Comparison of ENCODE assay signal across 33 cellular contexts in the genomic region with DNA sequence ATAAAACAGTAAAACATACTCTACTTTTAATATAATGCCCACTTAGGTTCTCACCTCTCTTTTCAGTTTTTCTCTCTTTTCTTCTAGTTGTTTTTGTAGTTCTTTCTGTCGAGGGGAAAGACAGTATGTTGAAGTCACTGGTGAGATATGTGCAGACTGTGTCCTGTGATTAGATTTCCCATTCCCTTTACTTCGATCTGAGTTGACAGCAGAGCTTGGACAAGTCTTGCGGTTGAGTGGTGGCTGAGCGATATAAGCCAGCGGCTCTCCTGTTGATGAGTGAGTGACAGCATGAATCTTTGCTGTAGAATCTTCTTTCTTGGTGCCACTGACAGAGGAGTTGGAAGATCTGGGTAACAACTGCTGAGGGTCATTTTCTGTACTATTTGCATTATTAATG. TPM values are rescaled to one million over a fixed set of nuclear protein-coding genes. Genes with fewer than 3 reads are reported as not detected.
"Had no signal": no experiment of that assay in that cellular context is flagged by ENCODE, and none has a peak within 500 bp of the region (broad histone marks: within the 10 kb centered on the region; RNA-seq: fewer than 3 reads in every experiment).

No MANE protein-coding gene starts in this region.

- H3K4me1 Mint-ChIP-seq: activated CD4-positive, alpha-beta T cell treated with anti-CD3 and anti-CD28 coated beads for 36 hours; activated CD4-positive, alpha-beta T cell treated with anti-CD3 and anti-CD28 coated beads, Interleukin-2, amount 10 ng/mL, durations not matched to agents 24 days and 14 days; activated CD8-positive, alpha-beta memory T cell treated with anti-CD3 and anti-CD28 coated beads, Interleukin-2, amount 10 ng/mL, durations not matched to agents 7 days and 5 days; activated naive CD4-positive, alpha-beta T cell treated with anti-CD3 and anti-CD28 coated beads, Interleukin-2, amount 10 ng/mL, durations not matched to agents 7 days and 5 days; activated naive CD8-positive, alpha-beta T cell treated with anti-CD3 and anti-CD28 coated beads, Interleukin-2, amount 10 ng/mL, durations not matched to agents 7 days and 5 days; central memory CD8-positive, alpha-beta T cell had no signal

- H3K4me3 Mint-ChIP-seq: activated CD4-positive, alpha-beta memory T cell treated with anti-CD3 and anti-CD28 coated beads for 36 hours; activated CD4-positive, alpha-beta T cell treated with anti-CD3 and anti-CD28 coated beads for 36 hours; activated CD4-positive, alpha-beta T cell treated with anti-CD3 and anti-CD28 coated beads, Interleukin-2, amount 10 ng/mL, durations not matched to agents 24 days and 14 days; activated CD8-positive, alpha-beta memory T cell treated with anti-CD3 and anti-CD28 coated beads, Interleukin-2, amount 10 ng/mL, durations not matched to agents 7 days and 5 days; activated CD8-positive, alpha-beta T cell treated with anti-CD3 and anti-CD28 coated beads, Interleukin-2, amount 10 ng/mL, durations not matched to agents 7 days and 5 days; activated naive CD4-positive, alpha-beta T cell treated with anti-CD3 and anti-CD28 coated beads, Interleukin-2, amount 10 ng/mL, durations not matched to agents 7 days and 5 days; activated naive CD8-positive, alpha-beta T cell treated with anti-CD3 and anti-CD28 coated beads, Interleukin-2, amount 10 ng/mL, durations not matched to agents 7 days and 5 days; brain; central memory CD8-positive, alpha-beta T cell; dendritic cell treated with granulocyte-macrophage colony-stimulating factor and Interleukin-4, amounts not matched to agents 40 ng/mL and 50 ng/mL, for 4 days; effector memory CD8-positive, alpha-beta T cell; T-helper 17 cell; T-helper 2 cell treated with Interferon-gamma antibody and Interleukin-4, amounts not matched to agents 5 μg/mL and 100 μg/mL, for 36 hours had no signal

- H3K36me3 Mint-ChIP-seq: activated CD4-positive, alpha-beta memory T cell treated with anti-CD3 and anti-CD28 coated beads for 36 hours; activated CD8-positive, alpha-beta memory T cell treated with anti-CD3 and anti-CD28 coated beads, Interleukin-2, amount 10 ng/mL, durations not matched to agents 7 days and 5 days; activated naive CD4-positive, alpha-beta T cell treated with anti-CD3 and anti-CD28 coated beads, Interleukin-2, amount 10 ng/mL, durations not matched to agents 7 days and 5 days; activated naive CD4-positive, alpha-beta T cell treated with anti-CD3 and anti-CD28 coated beads, Interleukin-2, amount 50 U/mL, for 72 hours; activated naive CD8-positive, alpha-beta T cell treated with anti-CD3 and anti-CD28 coated beads, Interleukin-2, amount 10 ng/mL, durations not matched to agents 7 days and 5 days had no signal

- DNase-seq: activated CD4-positive, alpha-beta memory T cell treated with anti-CD3 and anti-CD28 coated beads for 36 hours; activated CD4-positive, alpha-beta T cell treated with anti-CD3 and anti-CD28 coated beads for 36 hours; activated CD4-positive, alpha-beta T cell treated with anti-CD3 and anti-CD28 coated beads, Interleukin-2, amount 10 ng/mL, durations not matched to agents 24 days and 14 days; activated CD4-positive, CD25-positive, alpha-beta regulatory T cell; activated CD4-positive, CD25-positive, alpha-beta regulatory T cell treated with anti-CD3 and anti-CD28 coated beads, Interleukin-2, amount 50 U/mL, for 72 hours; activated CD8-positive, alpha-beta memory T cell treated with anti-CD3 and anti-CD28 coated beads, Interleukin-2, amount 10 ng/mL, durations not matched to agents 7 days and 5 days; activated CD8-positive, alpha-beta memory T cell treated with anti-CD3 and anti-CD28 coated beads, Interleukin-2, amount 50 U/mL, for 4 hours; activated CD8-positive, alpha-beta T cell treated with anti-CD3 and anti-CD28 coated beads, Interleukin-2, amount 10 ng/mL, durations not matched to agents 7 days and 5 days; activated gamma-delta T cell; activated naive CD4-positive, alpha-beta T cell; activated naive CD4-positive, alpha-beta T cell treated with anti-CD3 and anti-CD28 coated beads, Interleukin-2, amount 10 ng/mL, durations not matched to agents 7 days and 5 days; activated naive CD8-positive, alpha-beta T cell treated with anti-CD3 and anti-CD28 coated beads, Interleukin-2, amount 10 ng/mL, durations not matched to agents 7 days and 5 days; activated T-cell treated with anti-CD3 and anti-CD28 coated beads, Interleukin-2, amount 50 U/mL, for 1 hour; activated T-cell treated with anti-CD3 and anti-CD28 coated beads, Interleukin-2, amount 50 U/mL, for 48 hours; dorsolateral prefrontal cortex; effector memory CD8-positive, alpha-beta T cell; erythroblast; foreskin keratinocyte; gastrocnemius medialis; glutamatergic neuron; heart left ventricle; T-helper 1 cell; T-helper 17 cell; T1000 had no signal

- ATAC-seq: activated CD4-positive, alpha-beta T cell treated with anti-CD3 and anti-CD28 coated beads for 36 hours; activated CD8-positive, alpha-beta memory T cell treated with anti-CD3 and anti-CD28 coated beads, Interleukin-2, amount 10 ng/mL, durations not matched to agents 7 days and 5 days; activated CD8-positive, alpha-beta T cell treated with anti-CD3 and anti-CD28 coated beads, Interleukin-2, amount 10 ng/mL, durations not matched to agents 7 days and 5 days; activated naive CD4-positive, alpha-beta T cell treated with anti-CD3 and anti-CD28 coated beads, Interleukin-2, amount 50 U/mL, for 72 hours; effector memory CD8-positive, alpha-beta T cell; foreskin keratinocyte; gastrocnemius medialis; heart left ventricle; T-helper 17 cell had no signal

- H3K27me3 ChIP-seq: ascending aorta, breast epithelium, dorsolateral prefrontal cortex, esophagus muscularis mucosa had no signal

- H3K27me3 Mint-ChIP-seq: brain had no signal

- H3K4me3 ChIP-seq: ascending aorta, breast epithelium, coronary artery, dorsolateral prefrontal cortex, esophagus muscularis mucosa, gastrocnemius medialis, heart left ventricle had no signal

- H3K4me1 ChIP-seq: ascending aorta, breast epithelium, esophagus muscularis mucosa, gastrocnemius medialis had no signal

- H3K9me3 Mint-ChIP-seq: activated CD4-positive, alpha-beta memory T cell treated with anti-CD3 and anti-CD28 coated beads for 36 hours; activated CD4-positive, alpha-beta T cell treated with anti-CD3 and anti-CD28 coated beads, Interleukin-2, amount 10 ng/mL, durations not matched to agents 24 days and 14 days; activated naive CD4-positive, alpha-beta T cell treated with anti-CD3 and anti-CD28 coated beads, Interleukin-2, amount 10 ng/mL, durations not matched to agents 7 days and 5 days; activated naive CD4-positive, alpha-beta T cell treated with anti-CD3 and anti-CD28 coated beads, Interleukin-2, amount 50 U/mL, for 72 hours; activated naive CD8-positive, alpha-beta T cell treated with anti-CD3 and anti-CD28 coated beads, Interleukin-2, amount 10 ng/mL, durations not matched to agents 7 days and 5 days; brain; central memory CD8-positive, alpha-beta T cell; dendritic cell treated with granulocyte-macrophage colony-stimulating factor and Interleukin-4, amounts not matched to agents 40 ng/mL and 50 ng/mL, for 4 days; effector memory CD8-positive, alpha-beta T cell; T-helper 2 cell treated with Interferon-gamma antibody and Interleukin-4, amounts not matched to agents 5 μg/mL and 100 μg/mL, for 36 hours had no signal

- H3K36me3 ChIP-seq: ascending aorta, breast epithelium, esophagus muscularis mucosa, gastrocnemius medialis, heart left ventricle had no signal

- H3K9me3 ChIP-seq: ascending aorta, breast epithelium, esophagus muscularis mucosa, gastrocnemius medialis, heart left ventricle had no signal

- H3K27ac Mint-ChIP-seq: activated CD4-positive, alpha-beta memory T cell treated with anti-CD3 and anti-CD28 coated beads for 36 hours; activated CD4-positive, alpha-beta T cell treated with anti-CD3 and anti-CD28 coated beads for 36 hours; activated CD4-positive, alpha-beta T cell treated with anti-CD3 and anti-CD28 coated beads, Interleukin-2, amount 10 ng/mL, durations not matched to agents 24 days and 14 days; activated CD8-positive, alpha-beta memory T cell treated with anti-CD3 and anti-CD28 coated beads, Interleukin-2, amount 10 ng/mL, durations not matched to agents 7 days and 5 days; activated CD8-positive, alpha-beta T cell treated with anti-CD3 and anti-CD28 coated beads, Interleukin-2, amount 10 ng/mL, durations not matched to agents 7 days and 5 days; activated naive CD4-positive, alpha-beta T cell treated with anti-CD3 and anti-CD28 coated beads, Interleukin-2, amount 10 ng/mL, durations not matched to agents 7 days and 5 days; activated naive CD4-positive, alpha-beta T cell treated with anti-CD3 and anti-CD28 coated beads, Interleukin-2, amount 50 U/mL, for 72 hours; activated naive CD8-positive, alpha-beta T cell treated with anti-CD3 and anti-CD28 coated beads, Interleukin-2, amount 10 ng/mL, durations not matched to agents 7 days and 5 days; brain; dendritic cell treated with granulocyte-macrophage colony-stimulating factor and Interleukin-4, amounts not matched to agents 40 ng/mL and 50 ng/mL, for 4 days; effector memory CD8-positive, alpha-beta T cell; T-helper 17 cell; T-helper 2 cell treated with Interferon-gamma antibody and Interleukin-4, amounts not matched to agents 5 μg/mL and 100 μg/mL, for 36 hours had no signal

- H3K27ac ChIP-seq: ascending aorta, breast epithelium, coronary artery, dorsolateral prefrontal cortex, esophagus muscularis mucosa, foreskin keratinocyte, gastrocnemius medialis, heart left ventricle had no signal

RNA-seq across cellular contexts. Expression of gene CCDC181, which starts 6.0 kb away (rescaled TPM):
- total RNA-seq: activated CD4-positive, alpha-beta memory T cell treated with anti-CD3 and anti-CD28 coated beads for 36 hours; activated CD8-positive, alpha-beta T cell treated with anti-CD3 and anti-CD28 coated beads, Interleukin-2, amount 10 ng/mL, durations not matched to agents 7 days and 5 days; activated naive CD8-positive, alpha-beta T cell treated with anti-CD3 and anti-CD28 coated beads, Interleukin-2, amount 10 ng/mL, durations not matched to agents 7 days and 5 days; ascending aorta; foreskin keratinocyte; T-helper 17 cell had no signal
